ENCODE assay signal across 20 cellular contexts in genomic region chr13:98224557-98224956, GRCh38. TPM values are rescaled to one million over a fixed set of nuclear protein-coding genes. Genes with fewer than 3 reads are reported as not detected.
DNase-seq lines count a peak whose midpoint lies in the region; ATAC-seq, FAIRE-seq and TF ChIP-seq lines count a peak whose summit lies in the region.
"Had no signal": no experiment of that assay in that cellular context is flagged by ENCODE, and none has a peak within 500 bp of the region (broad histone marks: within the 10 kb centered on the region; RNA-seq: fewer than 3 reads in every experiment).

No MANE protein-coding gene starts in this region.

- BruUV-seq in HepG2 (replicated peaks; lab: Mats Ljungman, UMichigan): no TSS peak
- BruUV-seq in Calu3 (replicated peaks; lab: Mats Ljungman, UMichigan): no TSS peak

- 92% methylated on average over 2 of the region's 5 CpGs for WGBS in HepG2 (ENCODE audit: low lambda C conversion rate)

- H3K9ac ChIP-seq in HepG2 (ENCODE audit: insufficient read depth, low read depth, low read length): no peak overlapping the region

- H3K4me1 Mint-ChIP-seq in HFFc6 (ENCODE audit: low read depth) (peaks cover 53% of the 10 kb centered on the region), chondrocyte (ENCODE audit: low read depth) (peaks cover 85% of the 10 kb centered on the region), Calu3 (ENCODE audit: low read depth, unreplicated experiment) (no peaks in the 10 kb centered on the region)
- H3K4me1 Mint-ChIP-seq: CD4-positive, CD25-positive, alpha-beta regulatory T cell had no signal

- POLR2A ChIA-PET in HepG2 (lab: Yijun Ruan, JAX): no interaction called here

- no peak overlapping the region for H3K4me3 Mint-ChIP-seq in HFFc6
- no peak overlapping the region for H3K4me3 Mint-ChIP-seq in chondrocyte (ENCODE audit: unreplicated experiment)
- H3K4me3 Mint-ChIP-seq in Calu3 (ENCODE audit: low read depth, unreplicated experiment): no peak overlapping the region
- H3K4me3 Mint-ChIP-seq: CD4-positive, CD25-positive, alpha-beta regulatory T cell had no signal

- H3K27me3 ChIP-seq in HepG2 (ENCODE audit: control insufficient read depth in 1 of 2, insufficient read depth in 2 of 2, low read length in 2 of 2): no peaks in the 10 kb centered on the region
- H3K27me3 ChIP-seq: SJCRH30 had no signal

- H3K27ac ChIP-seq in HepG2 (ENCODE audit: extremely low read length, insufficient read depth, low read length) (no peak overlapping the region), temporal lobe (ENCODE audit: low read depth, low read length) (peak overlapping the region; percentile 38)
- H3K27ac ChIP-seq: RWPE1, SJCRH30 had no signal

- TF ChIP-seq CTCF in HFFc6 (IDR thresholded peaks at IDR 0.05) (no peak), chondrocyte (IDR thresholded peaks at IDR 0.05) (no peak), HepG2 (CRISPR knock-in tag; IDR thresholded peaks at IDR 0.05) (no peak), Calu3 (IDR thresholded peaks at IDR 0.05; ENCODE audit: unreplicated experiment) (no peak), GM13976 (IDR thresholded peaks at IDR 0.05; ENCODE audit: borderline replicate concordance, control extremely low read depth, extremely low read depth, insufficient read depth, missing control alignments) (no peak)

- CTCF ChIA-PET in HepG2 (lab: Yijun Ruan, JAX; ENCODE audit: low intra/inter-chr PET ratio, low total read pairs) (no interaction called here), Calu3 (lab: Charles Lee) (no interaction called here)

- H3K36me3 Mint-ChIP-seq in HFFc6 (ENCODE audit: low read depth) (peaks cover 53% of the 10 kb centered on the region), chondrocyte (ENCODE audit: low read depth) (peaks cover 9% of the 10 kb centered on the region), Calu3 (ENCODE audit: insufficient read depth, unreplicated experiment) (no peaks in the 10 kb centered on the region)
- H3K36me3 Mint-ChIP-seq: CD4-positive, CD25-positive, alpha-beta regulatory T cell had no signal

- TF ChIP-seq EP300 in HepG2 (IDR thresholded peaks at IDR 0.05; ENCODE audit: low read depth in 2 of 2, low read length in 2 of 2) (no peak), HepG2 (CRISPR knock-in tag; IDR thresholded peaks at IDR 0.05; ENCODE audit: borderline replicate concordance) (no peak)

- in situ Hi-C loops in HepG2 (cut with HindIII; ENCODE audit: extremely low pct_ligation_motif_present, low pct_unique_long_range_greater_than_20kb): no loop called here
- in situ Hi-C loops in GM13976 (cut with MboI; ENCODE audit: low sequenced_read_pairs, unreplicated experiment): no loop called here

- H3K79me2 ChIP-seq in HepG2 (ENCODE audit: insufficient read depth, low read length): peaks cover 91% of the 10 kb centered on the region

- H3K4me1 ChIP-seq in HepG2 (ENCODE audit: insufficient read depth, low read length): peaks cover 50% of the 10 kb centered on the region
- H3K4me1 ChIP-seq: HAP-1 had no signal

- ATAC-seq in HepG2: peak; percentile 50; the same call in 2 of the 3 replicates
- ATAC-seq in GM18868 (IDR thresholded peaks at IDR 0.05; ENCODE audit: unreplicated experiment): no peak
- ATAC-seq in GM21786 (IDR thresholded peaks at IDR 0.05; ENCODE audit: unreplicated experiment): no peak
- ATAC-seq: K562 had no signal

- TF ChIP-seq RAD21 in HepG2 (CRISPR knock-in tag; IDR thresholded peaks at IDR 0.05): no peak

- peak overlapping the region; percentile 26; the same call in 1 of the 2 replicates for H3K27ac Mint-ChIP-seq in HFFc6
- H3K27ac Mint-ChIP-seq in chondrocyte (ENCODE audit: unreplicated experiment): peak overlapping the region; percentile 42
- H3K27ac Mint-ChIP-seq in Calu3 (ENCODE audit: unreplicated experiment): no peak overlapping the region
- H3K27ac Mint-ChIP-seq: CD4-positive, CD25-positive, alpha-beta regulatory T cell had no signal

- peaks cover 65% of the 10 kb centered on the region for H4K20me1 ChIP-seq in HepG2 (ENCODE audit: insufficient read depth, low read length)

- DNase-seq in HFFc6 (no peak), chondrocyte (ENCODE audit: low spot score) (no peak), HepG2 (ENCODE audit: low spot score) (no peak), Calu3 (no peak), GM13976 (ENCODE audit: low spot score) (no peak)
- DNase-seq: AML-193; CD4-positive, CD25-positive, alpha-beta regulatory T cell; GF-D8; NCI-H1048; NCI-H345; NCI-H526 treated with DMSO at 0.1 percent for 48 hours; SJCRH30 had no signal

- no peak overlapping the region for H3K4me2 ChIP-seq in HepG2 (ENCODE audit: low read depth, low read length)

- H3K36me3 ChIP-seq in HepG2 (replicated peaks in 1 of 2; ENCODE audit: control insufficient read depth in 1 of 2, insufficient read depth in 2 of 2, low read length in 2 of 2): peaks cover 15 to 52% of the 10 kb centered on the region in 2 experiments
- H3K36me3 ChIP-seq: HAP-1, SJCRH30 had no signal

- H3K4me3 ChIP-seq in HepG2 (replicated peaks in 1 of 3; ENCODE audit: insufficient read depth in 1 of 3, low read depth in 2 of 3, low read length in 3 of 3): no peak overlapping the region
- H3K4me3 ChIP-seq: HAP-1, K562, SJCRH30 had no signal

- H3K9me3 ChIP-seq in HepG2 (ENCODE audit: low read length): peaks cover 16% of the 10 kb centered on the region; the same call in 1 of the 2 replicates
- H3K9me3 ChIP-seq: HAP-1 had no signal

- H3K27me3 Mint-ChIP-seq in HFFc6 (ENCODE audit: insufficient read depth) (peaks cover 3% of the 10 kb centered on the region; the same call in 1 of the 2 replicates), chondrocyte (ENCODE audit: low read depth) (no peaks in the 10 kb centered on the region), Calu3 (ENCODE audit: unreplicated experiment) (no peaks in the 10 kb centered on the region)
- H3K27me3 Mint-ChIP-seq: CD4-positive, CD25-positive, alpha-beta regulatory T cell had no signal

- no peak overlapping the region for H2AFZ ChIP-seq in HepG2 (ENCODE audit: low read length)

- TF ChIP-seq POLR2A in HepG2 (IDR thresholded peaks at IDR 0.05; ENCODE audit: insufficient read depth in 1 of 2, low read depth in 2 of 2, low read length in 2 of 2): no peak

- intact Hi-C loops in HepG2 (cut with micrococcal nuclease; ENCODE audit: unreplicated experiment) (loop anchor here (5.0 kb wide), 1 partner anchor 367 kb away; no protein-coding TSS in a partner anchor), Calu3 (cut with micrococcal nuclease; ENCODE audit: unreplicated experiment) (no loop called here)

- FAIRE-seq in HepG2 (lab: Jason Lieb, UNC): no peak
- FAIRE-seq: HTR-8/SVneo, K562 had no signal

- peaks cover 6% of the 10 kb centered on the region; the same call in 1 of the 2 replicates for H3K9me3 Mint-ChIP-seq in HFFc6
- H3K9me3 Mint-ChIP-seq in chondrocyte (ENCODE audit: low read depth): no peaks in the 10 kb centered on the region
- no peaks in the 10 kb centered on the region for H3K9me3 Mint-ChIP-seq in Calu3 (ENCODE audit: low read depth, unreplicated experiment)

TF ChIP-seq in HepG2, 621 proteins besides CTCF, POLR2A, EP300 and RAD21 (continues in another document):
- no peak for TF ChIP-seq ZNF547 (CRISPR knock-in tag; IDR thresholded peaks at IDR 0.05)
- TF ChIP-seq KDM4B (CRISPR knock-in tag; IDR thresholded peaks at IDR 0.05): no peak
- 0 out of 2 replicates have a peak, but pooled peaks have one; percentile 9 for TF ChIP-seq STAG1 (CRISPR knock-in tag; IDR thresholded peaks at IDR 0.05)

RNA-seq across cellular contexts. Expression of gene RNF113B, which starts 47.5 kb away (rescaled TPM):
- total RNA-seq in HFFc6 (2021; fragmentation: NEBNext Ultra II Directional; extraction: Animal tissue kit (Norgen Biotek cat#: 25700)): not detected
- not detected in 3 replicates for total RNA-seq in chondrocyte
- total RNA-seq in HepG2 (2016; rRNA removed; fragmentation: Illumina TruSeq; extraction: Trizol): not detected in 2 replicates
- not detected in 2 replicates for total RNA-seq in HepG2 (2016; cell fraction: cytosol; rRNA removed; fragmentation: Illumina TruSeq; extraction: Trizol; ENCODE audit: low read depth)
- not detected in 2 replicates for total RNA-seq in HepG2 (2016; cell fraction: insoluble cytoplasmic fraction; rRNA removed; fragmentation: Illumina TruSeq; extraction: Trizol)
- not detected in 2 replicates for total RNA-seq in HepG2 (2016; cell fraction: membrane; rRNA removed; fragmentation: Illumina TruSeq; extraction: Trizol)
- not detected in 2 replicates for total RNA-seq in HepG2 (2016; cell fraction: nucleus; rRNA removed; fragmentation: Illumina TruSeq; extraction: Trizol)
- polyA plus RNA-seq in HepG2 (2011; rRNA removed): not detected in 2 replicates
- polyA plus RNA-seq in HepG2 (2011; cell fraction: cytosol; rRNA removed): not detected in 2 replicates
- not detected in 2 replicates for polyA plus RNA-seq in HepG2 (2011; cell fraction: nucleus; rRNA removed)
- polyA plus RNA-seq in HepG2 (2012): 0.15 TPM in 1 of 2 replicates, not detected in the other
- not detected in 2 replicates for polyA plus RNA-seq in HepG2 (2016; cell fraction: cytosol; fragmentation: Illumina TruSeq; extraction: Trizol; ENCODE audit: low read depth)
- polyA plus RNA-seq in HepG2 (2016; cell fraction: insoluble cytoplasmic fraction; fragmentation: Illumina TruSeq; extraction: Trizol; ENCODE audit: low read depth): not detected in 2 replicates
- not detected in 2 replicates for polyA plus RNA-seq in HepG2 (2016; cell fraction: membrane; fragmentation: Illumina TruSeq; extraction: Trizol; ENCODE audit: low read depth)
- not detected in 2 replicates for polyA plus RNA-seq in HepG2 (2016; cell fraction: nucleus; fragmentation: Illumina TruSeq; extraction: Trizol; ENCODE audit: insufficient read depth, low read depth)
- polyA minus RNA-seq in HepG2 (2011; rRNA and poly(A)+ RNA removed; ENCODE audit: low replicate concordance): not detected in 2 replicates
- not detected in 2 replicates for polyA minus RNA-seq in HepG2 (2011; cell fraction: cytosol; rRNA and poly(A)+ RNA removed)
- not detected in 2 replicates for polyA minus RNA-seq in HepG2 (2011; cell fraction: nucleus; rRNA and poly(A)+ RNA removed)
- total RNA-seq in temporal lobe: not detected
- total RNA-seq in Calu3 (2022): not detected in 2 replicates
- total RNA-seq: CD4-positive, CD25-positive, alpha-beta regulatory T cell; K562; OCI-LY7; SJCRH30 had no signal
- polyA plus RNA-seq: CD4-positive, CD25-positive, alpha-beta regulatory T cell had no signal
